23 cellular contexts compared by ENCODE assay signal in genomic region chr18:12651651-12652050, GRCh38. TPM values are rescaled to one million over a fixed set of nuclear protein-coding genes. Genes with fewer than 3 reads are reported as not detected.
DNase-seq lines count a peak whose midpoint lies in the region; ATAC-seq and TF ChIP-seq lines count a peak whose summit lies in the region.
"Had no signal": no experiment of that assay in that cellular context is flagged by ENCODE, and none has a peak within 500 bp of the region (broad histone marks: within the 10 kb centered on the region; RNA-seq: fewer than 3 reads in every experiment).

No MANE protein-coding gene starts in this region.

- no peak for TF ChIP-seq EP300 in tibial nerve (IDR thresholded peaks at IDR 0.05)

- DNase-seq in right atrium auricular region (ENCODE audit: low spot score) (no peak), Right ventricle myocardium superior (no peak), adrenal gland (no peak), medulla oblongata (ENCODE audit: extremely low spot score) (peak; percentile 41), tibial nerve (ENCODE audit: low spot score in 2 of 2) (no peak), body of pancreas (no peak), SW480 (ENCODE audit: low spot score) (no peak), DMS53 treated with DMSO at 0.1 percent for 48 hours (lab: John Stamatoyannopoulos, UW; ENCODE audit: unreplicated experiment) (no peak)
- DNase-seq: activated naive CD4-positive, alpha-beta T cell treated with anti-CD3 and anti-CD28 coated beads, Interleukin-2, amount 10 ng/mL, durations not matched to agents 7 days and 5 days; cortex of kidney; hippocampal formation; left ventricle myocardium superior; MG63; naive B cell; NCI-H1417 treated with DMSO at 0.1 percent for 48 hours; NCI-H2081 treated with DMSO at 0.1 percent for 48 hours; NCI-H446; pancreas; stimulated activated CD4-positive, alpha-beta T cell treated with anti-CD3 and anti-CD28 coated beads, Interleukin-12 subunit alpha, Interleukin-12 subunit beta, amount 100 ng/mL, for 4 hours; stimulated activated CD4-positive, alpha-beta T cell treated with anti-CD3 and anti-CD28 coated beads, Interleukin-4, amount 100 ng/mL, for 1 hour; upper lobe of right lung had no signal

- H3K9me3 ChIP-seq in right atrium auricular region (no peaks in the 10 kb centered on the region), adrenal gland (replicated peaks in 1 of 3) (no peaks in the 10 kb centered on the region), tibial nerve (no peaks in the 10 kb centered on the region), body of pancreas (no peaks in the 10 kb centered on the region)
- H3K9me3 ChIP-seq: gastroesophageal sphincter, MG63, pancreas, upper lobe of right lung had no signal

- H3K27me3 ChIP-seq in right atrium auricular region (no peaks in the 10 kb centered on the region), adrenal gland (no peaks in the 10 kb centered on the region), tibial nerve (no peaks in the 10 kb centered on the region), body of pancreas (no peaks in the 10 kb centered on the region)
- H3K27me3 ChIP-seq: gastroesophageal sphincter, MG63, pancreas, upper lobe of right lung had no signal

- 53 to 58% (median 55%) methylated on average over 4 of the region's 4 CpGs for WGBS in adrenal gland, 4 donors
- WGBS in tibial nerve, 2 donors: 30 to 33% methylated on average over 4 of the region's 4 CpGs
- WGBS in body of pancreas, 2 donors: 65 to 68% methylated on average over 4 of the region's 4 CpGs

- TF ChIP-seq CTCF in right atrium auricular region (IDR thresholded peaks at IDR 0.05) (no peak), adrenal gland (IDR thresholded peaks at IDR 0.05) (no peak), tibial nerve (IDR thresholded peaks at IDR 0.05) (no peak), body of pancreas (IDR thresholded peaks at IDR 0.05) (no peak)

- H3K4me1 ChIP-seq in right atrium auricular region: peaks cover 0 to 41% of the 10 kb centered on the region in 2 donors
- peaks cover 24 to 64% of the 10 kb centered on the region in 2 donors for H3K4me1 ChIP-seq in adrenal gland (replicated peaks in 1 of 2)
- peaks cover 0 to 57% (median 22%) of the 10 kb centered on the region in 4 donors for H3K4me1 ChIP-seq in tibial nerve
- H3K4me1 ChIP-seq in body of pancreas: peaks cover 13% of the 10 kb centered on the region

- intact Hi-C loops in Right ventricle myocardium superior (cut with DNase I) (no loop called here), adrenal gland (cut with DNase I) (loop anchor here in 1 of 2 donors (10.0 kb wide), 1 partner anchor 107 kb away; no protein-coding TSS in a partner anchor), body of pancreas (cut with DNase I) (no loop called here)

- ATAC-seq in Right ventricle myocardium superior (ENCODE audit: poor library complexity) (no peak), body of pancreas (no peak)
- ATAC-seq: gastroesophageal sphincter; left ventricle myocardium superior; pancreas; stimulated activated effector memory CD8-positive, alpha-beta T cell treated with anti-CD3 and anti-CD28 coated beads, Interleukin-12 subunit alpha, Interleukin-12 subunit beta, amount 100 ng/mL, for 72 hours; upper lobe of right lung had no signal

- no peaks in the 10 kb centered on the region for H3K36me3 ChIP-seq in right atrium auricular region
- H3K36me3 ChIP-seq in adrenal gland (replicated peaks in 1 of 2): no peaks in the 10 kb centered on the region
- no peaks in the 10 kb centered on the region for H3K36me3 ChIP-seq in tibial nerve
- H3K36me3 ChIP-seq in body of pancreas (replicated peaks in 1 of 2; ENCODE audit: insufficient read depth in 1 of 2, low read depth in 2 of 2): no peaks in the 10 kb centered on the region
- H3K36me3 ChIP-seq: gastroesophageal sphincter, pancreas, upper lobe of right lung had no signal

- H3K4me3 ChIP-seq in right atrium auricular region (no peak overlapping the region), adrenal gland (no peak overlapping the region), tibial nerve (no peak overlapping the region), body of pancreas (no peak overlapping the region)
- H3K4me3 ChIP-seq: gastroesophageal sphincter, MG63, pancreas, upper lobe of right lung had no signal

- no peak for TF ChIP-seq POLR2A in adrenal gland (IDR thresholded peaks at IDR 0.05)
- no peak for TF ChIP-seq POLR2A in tibial nerve (IDR thresholded peaks at IDR 0.05)
- no peak for TF ChIP-seq POLR2A in body of pancreas (IDR thresholded peaks at IDR 0.05)

- peak overlapping the region; percentile 37 to 52 for H3K27ac ChIP-seq in right atrium auricular region
- peak overlapping the region in 3 of 5 donors; percentile 28 to 76 (median 70) for H3K27ac ChIP-seq in adrenal gland
- peak overlapping the region in 3 of 4 donors; percentile 44 to 75 (median 71) for H3K27ac ChIP-seq in tibial nerve
- H3K27ac ChIP-seq in body of pancreas: no peak overlapping the region
- H3K27ac ChIP-seq: gastroesophageal sphincter, pancreas, upper lobe of right lung had no signal

RNA-seq across cellular contexts. Expression of gene SPIRE1, which starts 6.3 kb away (rescaled TPM):
- total RNA-seq in right atrium auricular region: 10 to 100 TPM; 34.7 to 42.9 TPM
- 33.5 TPM for total RNA-seq in Right ventricle myocardium superior
- 10 to 100 TPM; 33.1 to 74.0 (median 60.6) TPM for total RNA-seq in adrenal gland
- 10 to 100 TPM; 11.7 to 43.5 (median 15.8) TPM for polyA plus RNA-seq in adrenal gland
- 10 to 100 TPM; 55.5 to 72.5 (median 60.4) TPM for total RNA-seq in tibial nerve
- 10 to 100 TPM in 1 of 2 donors, 1 to 10 TPM in 1; 8.2 to 15.0 TPM for total RNA-seq in body of pancreas

RNA-seq across cellular contexts. Expression of gene CEP76, which starts 50.9 kb away (rescaled TPM):
- total RNA-seq in right atrium auricular region (1 to 10 TPM; 3.1 to 4.4 TPM), Right ventricle myocardium superior (2.4 TPM), adrenal gland (10 to 100 TPM in 1 of 8 donors, 1 to 10 TPM in 7; 2.8 to 32.2 (median 7.7) TPM), tibial nerve (10 to 100 TPM in 2 of 4 donors, 1 to 10 TPM in 2; 3.1 to 13.6 (median 9.8) TPM), body of pancreas (10 to 100 TPM in 1 of 2 donors, 1 to 10 TPM in 1; 6.2 to 10.2 TPM)
- polyA plus RNA-seq in adrenal gland: 1 to 10 TPM; 2.6 to 7.9 (median 3.0) TPM

RNA-seq across cellular contexts. Expression of gene PSMG2, which starts 51.2 kb away (rescaled TPM):
- total RNA-seq in right atrium auricular region (10 to 100 TPM; 37.7 to 46.0 TPM), Right ventricle myocardium superior (42.6 TPM), adrenal gland (10 to 100 TPM; 54.9 to 99.9 (median 77.5) TPM), tibial nerve (100 to 1,000 TPM in 1 of 4 donors, 10 to 100 TPM in 3; 52.6 to 102 (median 75.3) TPM), body of pancreas (10 to 100 TPM in 1 of 2 donors, 1 to 10 TPM in 1; 8.2 to 36.8 TPM)
- polyA plus RNA-seq in adrenal gland: 10 to 100 TPM; 89.9 to 99.8 (median 90.6) TPM

Comparison
In these comparisons a context has a peak if more than half of its experiments do, and no peak if none do; other contexts are left out.
1. H3K27ac ChIP-seq: peak in right atrium auricular region (2 of 2), adrenal gland (3 of 5) and tibial nerve (3 of 4); none in body of pancreas (0 of 4).